Comparison of ENCODE assay signal across 8 cellular contexts in genomic region chr3:49903451-49904424, GRCh38. TPM values are rescaled to one million over a fixed set of nuclear protein-coding genes. Genes with fewer than 3 reads are reported as not detected.
DNase-seq lines count a peak whose midpoint lies in the region; ATAC-seq and TF ChIP-seq lines count a peak whose summit lies in the region.

Gene MST1R, minus strand, starts transcription at chr3:49903873. Its CDS starts 264 bp downstream, at chr3:49903609.

- TF ChIP-seq CTCF in epithelial cell of proximal tubule (conservative IDR thresholded peaks at IDR 0.05; ENCODE audit: low read depth, low read length) (no peak), nephron progenitor cell (IDR thresholded peaks at IDR 0.05) (no peak)

- H3K4me3 Mint-ChIP-seq in nephron progenitor cell, result peak within 1 kb of the TSS; percentile 60

- H3K27ac ChIP-seq in BLaER1 (peak within 1 kb of the TSS; percentile 23; the same call in 1 of the 2 replicates), subcutaneous abdominal adipose tissue (ENCODE audit: low read depth, low read length) (no peak within 1 kb of the TSS)

- H4K20me1 ChIP-seq in BLaER1, result no peaks in the 10 kb centered on the region

- H3K27me3 ChIP-seq in BLaER1 (no peaks in the 10 kb centered on the region), subcutaneous abdominal adipose tissue (ENCODE audit: control insufficient read depth in 5 of 5, insufficient read depth in 4 of 5, low read length in 5 of 5) (no peaks in the 10 kb centered on the region)

- H3K4me1 ChIP-seq in BLaER1 (peaks cover 58% of the 10 kb centered on the region), subcutaneous abdominal adipose tissue (ENCODE audit: control insufficient read depth in 5 of 5, insufficient read depth in 5 of 5, low read length in 5 of 5) (peaks cover 2 to 33% (median 27%) of the 10 kb centered on the region in 5 donors)

- no peaks in the 10 kb centered on the region for H3K9me3 Mint-ChIP-seq in nephron progenitor cell

- H3K9ac ChIP-seq in BLaER1, result no peak within 1 kb of the TSS; the same call in 1 of the 2 replicates
- H3K9ac ChIP-seq in subcutaneous abdominal adipose tissue (ENCODE audit: low read length in 5 of 5), result peak within 1 kb of the TSS in 4 of 5 donors; percentile 52 to 80 (median 74)

- peak; percentile 67 for DNase-seq in NCI-H2029 treated with DMSO at 0.1 percent for 48 hours (lab: John Stamatoyannopoulos, UW)
- DNase-seq in activated CD8-positive, alpha-beta memory T cell treated with anti-CD3 and anti-CD28 coated beads for 48 hours (ENCODE audit: low read depth in 2 of 3, low spot score in 2 of 3), result peak; percentile 65 to 69 (median 67)
- no peak for DNase-seq in epithelial cell of proximal tubule (ENCODE audit: low read depth)
- peak; percentile 86 for DNase-seq in nephron progenitor cell

- H3K27me3 Mint-ChIP-seq in nephron progenitor cell (ENCODE audit: low read depth, poor library complexity), result peaks cover 11% of the 10 kb centered on the region

- peaks cover 9% of the 10 kb centered on the region for H3K36me3 ChIP-seq in BLaER1
- peaks cover 0 to 5% (median 3%) of the 10 kb centered on the region in 5 donors for H3K36me3 ChIP-seq in subcutaneous abdominal adipose tissue (ENCODE audit: control insufficient read depth in 5 of 5, insufficient read depth in 5 of 5, low read length in 5 of 5)

- no peaks in the 10 kb centered on the region for H3K36me3 Mint-ChIP-seq in nephron progenitor cell (ENCODE audit: low read depth)

- peak within 1 kb of the TSS; percentile 70 for H3K4me2 ChIP-seq in BLaER1

- H3K4me3 ChIP-seq in BLaER1 (peak within 1 kb of the TSS; percentile 44; the same call in 1 of the 2 replicates), epithelial cell of proximal tubule (ENCODE audit: low read depth, low read length) (peak within 1 kb of the TSS; percentile 42), subcutaneous abdominal adipose tissue (ENCODE audit: low read depth in 1 of 5, low read length in 5 of 5) (peak within 1 kb of the TSS; percentile 63 to 73 (median 69))

- H3K9me3 ChIP-seq in BLaER1, result no peaks in the 10 kb centered on the region
- no peaks in the 10 kb centered on the region for H3K9me3 ChIP-seq in subcutaneous abdominal adipose tissue (ENCODE audit: control insufficient read depth in 5 of 5, low read length in 5 of 5)

- peaks cover 12% of the 10 kb centered on the region for H3K4me1 Mint-ChIP-seq in nephron progenitor cell

- ATAC-seq in GM21390 (IDR thresholded peaks at IDR 0.05; ENCODE audit: unreplicated experiment) (peak; percentile 72), HG03025 (IDR thresholded peaks at IDR 0.05; ENCODE audit: low FRiP score, unreplicated experiment) (no peak)

- no peak within 1 kb of the TSS for H3K27ac Mint-ChIP-seq in nephron progenitor cell

RNA-seq across cellular contexts. Expression of gene MST1R, which starts in this region (rescaled TPM):
- total RNA-seq in epithelial cell of proximal tubule, result 5.3 and 5.6 TPM in 2 replicates
